In the genomic region with DNA sequence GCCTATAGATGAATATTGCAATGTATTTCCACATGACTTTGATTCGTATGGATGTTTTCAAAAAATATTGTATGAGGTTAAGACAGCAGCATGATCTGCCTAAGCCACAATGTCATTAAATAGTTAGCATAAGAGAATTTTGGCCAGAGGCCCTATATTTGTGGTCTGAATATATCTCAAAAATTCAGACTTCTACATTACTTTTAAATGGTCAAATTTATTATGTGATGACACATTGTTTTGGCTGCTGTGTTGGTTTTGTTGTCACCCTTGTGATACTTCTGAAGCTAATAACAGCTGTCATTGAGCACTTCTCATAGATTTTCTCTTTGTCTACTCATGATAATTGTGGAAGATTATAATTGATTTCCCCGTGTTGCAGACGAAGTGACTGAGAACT, we compare ENCODE assay signal across 18 cellular contexts.
DNase-seq lines count a peak whose midpoint lies in the region; ATAC-seq and TF ChIP-seq lines count a peak whose summit lies in the region.
"Had no signal": no experiment of that assay in that cellular context is flagged by ENCODE, and none has a peak within 500 bp of the region (broad histone marks: within the 10 kb centered on the region; RNA-seq: fewer than 3 reads in every experiment).

No MANE protein-coding gene starts in this region.

- no peak overlapping the region for H3K4me3 Mint-ChIP-seq in CD4-positive, alpha-beta T cell

- peak; percentile 64 for DNase-seq in A172 (ENCODE audit: low spot score)
- peak; percentile 25 for DNase-seq in HFF-Myc (ENCODE audit: extremely low read depth, low read depth)
- DNase-seq in astrocyte of the hippocampus (ENCODE audit: low read depth, low spot score) = peak; percentile 44
- DNase-seq in glomerular visceral epithelial cell (ENCODE audit: extremely low spot score) = peak; percentile 24
- no peak for DNase-seq in OCI-M2 (lab: John Stamatoyannopoulos, UW; ENCODE audit: unreplicated experiment)
- no peak for DNase-seq in SW 1271 (lab: John Stamatoyannopoulos, UW)
- DNase-seq in CD4-positive, alpha-beta T cell = no peak
- DNase-seq: activated T-cell treated with anti-CD3 and anti-CD28 coated beads, Interleukin-2, amount 50 U/mL, for 1 hour; kidney glomerular epithelial cell; MV-4-11; nucleus accumbens; SHP77; stimulated activated CD4-positive, alpha-beta T cell treated with anti-CD3 and anti-CD28 coated beads, Interleukin-4, amount 100 ng/mL, for 4 hours; T-helper 9 cell; trophoblast cell had no signal

- ATAC-seq in HG03196 (IDR thresholded peaks at IDR 0.05; ENCODE audit: unreplicated experiment) = no peak
- ATAC-seq in CD4-positive, alpha-beta T cell (ENCODE audit: poor library complexity) = no peak
- ATAC-seq: activated naive CD4-positive, alpha-beta T cell treated with anti-CD3 and anti-CD28 coated beads, Interleukin-2, amount 50 U/mL, for 72 hours; HCT116 had no signal

- POLR2A ChIA-PET in CD4-positive, alpha-beta T cell (lab: Charles Lee) = no interaction called here

- no peaks in the 10 kb centered on the region for H3K36me3 Mint-ChIP-seq in CD4-positive, alpha-beta T cell (ENCODE audit: low read depth)
- H3K36me3 Mint-ChIP-seq: activated naive CD4-positive, alpha-beta T cell treated with anti-CD3 and anti-CD28 coated beads, Interleukin-2, amount 50 U/mL, for 72 hours had no signal

- no peak for TF ChIP-seq CTCF in HFF-Myc (IDR thresholded peaks at IDR 0.05; ENCODE audit: low read depth, low read length, missing control alignments)
- no peak for TF ChIP-seq CTCF in CD4-positive, alpha-beta T cell (IDR thresholded peaks at IDR 0.05)

- no peaks in the 10 kb centered on the region for H3K9me3 Mint-ChIP-seq in CD4-positive, alpha-beta T cell
- H3K9me3 Mint-ChIP-seq: activated naive CD4-positive, alpha-beta T cell treated with anti-CD3 and anti-CD28 coated beads, Interleukin-2, amount 50 U/mL, for 72 hours had no signal

- peaks cover 16% of the 10 kb centered on the region for H3K4me1 Mint-ChIP-seq in CD4-positive, alpha-beta T cell (ENCODE audit: low read depth)

- H3K27ac ChIP-seq in CD4-positive, alpha-beta T cell (ENCODE audit: low read depth, low read length) = no peak overlapping the region

- H3K4me3 ChIP-seq in HFF-Myc (replicated peaks; ENCODE audit: low read depth, low read length) = no peak overlapping the region

- CTCF ChIA-PET in CD4-positive, alpha-beta T cell (lab: Charles Lee) = no interaction called here

- no peaks in the 10 kb centered on the region for H3K9me3 ChIP-seq in CD4-positive, alpha-beta T cell (ENCODE audit: control insufficient read depth, low read length)

- H3K27me3 ChIP-seq in CD4-positive, alpha-beta T cell (ENCODE audit: control insufficient read depth, insufficient read depth, low read length) = no peaks in the 10 kb centered on the region

- no peak overlapping the region for H3K27ac Mint-ChIP-seq in CD4-positive, alpha-beta T cell
- H3K27ac Mint-ChIP-seq: activated naive CD4-positive, alpha-beta T cell treated with anti-CD3 and anti-CD28 coated beads, Interleukin-2, amount 50 U/mL, for 72 hours had no signal

- intact Hi-C loops in CD4-positive, alpha-beta T cell (cut with DNase I, micrococcal nuclease) = no loop called here

- H3K27me3 Mint-ChIP-seq in CD4-positive, alpha-beta T cell = no peaks in the 10 kb centered on the region

Comparison
In these comparisons a context has a peak if more than half of its experiments do, and no peak if none do; other contexts are left out.
1. DNase-seq: peak in A172 (single experiment), HFF-Myc (single experiment), astrocyte of the hippocampus (single experiment) and glomerular visceral epithelial cell (single experiment); none in OCI-M2 (single experiment), SW 1271 (0 of 2) and CD4-positive, alpha-beta T cell (0 of 10).